In genomic region chr20:62952373-62953166, GRCh38 we compare ENCODE assay signal across 1 cellular context.
A peak's percentile ranks its signal among the peaks of the same experiment; 100 is the strongest.
TF ChIP-seq lines count a peak whose summit lies in the region.

SLC17A9 (plus strand) TSS chr20:62952709; CDS start chr20:62952831, 122 bp downstream.

TF ChIP-seq in GM12878, 131 proteins besides CTCF, POLR2A, EP300 and RAD21 (continued from another document and continues in another):
- TF ChIP-seq E2F8 (IDR thresholded peaks at IDR 0.05; ENCODE audit: low read depth, partially characterized antibody) (no peak), PKNOX1 (IDR thresholded peaks at IDR 0.05) (peak; percentile 28; the same call in 1 of the 2 replicates), CREB1 (IDR thresholded peaks at IDR 0.05; ENCODE audit: low read depth) (peak; percentile 75), REST (IDR thresholded peaks at IDR 0.05; ENCODE audit: low read depth, low read length) (no peak), STAT3 (IDR thresholded peaks at IDR 0.05; ENCODE audit: low read depth, low read length) (no peak), BCLAF1 (IDR thresholded peaks at IDR 0.05) (no peak), SRF (IDR thresholded peaks at IDR 0.05; ENCODE audit: low read depth in 2 of 2, low read length in 2 of 2) (no peak), MTA2 (IDR thresholded peaks at IDR 0.05; ENCODE audit: low read depth) (peak; percentile 14; the same call in 1 of the 2 replicates), DPF2 (IDR thresholded peaks at IDR 0.05) (peak; percentile 53), MLLT1 (IDR thresholded peaks at IDR 0.05) (no peak), RFX5 (IDR thresholded peaks at IDR 0.05; ENCODE audit: low read depth, low read length) (0 out of 2 replicates have a peak, but pooled peaks have one; percentile 31), ZNF687 (IDR thresholded peaks at IDR 0.05) (no peak; the same call in 1 of the 2 replicates), MEF2A (IDR thresholded peaks at IDR 0.05; ENCODE audit: insufficient read depth, low read depth, low read length) (no peak), ZSCAN29 (IDR thresholded peaks at IDR 0.05) (no peak), PBX3 (IDR thresholded peaks at IDR 0.05; ENCODE audit: insufficient replicate concordance, low read depth, low read length) (peak; percentile 15), CHD2 (IDR thresholded peaks at IDR 0.05; ENCODE audit: borderline replicate concordance, low read depth, low read length) (peak; percentile 57; the same call in 1 of the 2 replicates), GATAD2B (conservative IDR thresholded peaks at IDR 0.05; ENCODE audit: low read depth) (peak; percentile 60), BCL3 (IDR thresholded peaks at IDR 0.05; ENCODE audit: borderline replicate concordance, insufficient read depth, low read depth, low read length, poor library complexity, severe bottlenecking) (no peak), MYC (IDR thresholded peaks at IDR 0.05; ENCODE audit: insufficient read depth, insufficient read length, insufficient replicate concordance, low read length, severe bottlenecking) (peak; percentile 67), ZNF592 (IDR thresholded peaks at IDR 0.05) (no peak), ZNF274 (IDR thresholded peaks at IDR 0.05; ENCODE audit: insufficient read depth, insufficient read length) (no peak)
